9 cellular contexts compared by ENCODE assay signal in the genomic region with DNA sequence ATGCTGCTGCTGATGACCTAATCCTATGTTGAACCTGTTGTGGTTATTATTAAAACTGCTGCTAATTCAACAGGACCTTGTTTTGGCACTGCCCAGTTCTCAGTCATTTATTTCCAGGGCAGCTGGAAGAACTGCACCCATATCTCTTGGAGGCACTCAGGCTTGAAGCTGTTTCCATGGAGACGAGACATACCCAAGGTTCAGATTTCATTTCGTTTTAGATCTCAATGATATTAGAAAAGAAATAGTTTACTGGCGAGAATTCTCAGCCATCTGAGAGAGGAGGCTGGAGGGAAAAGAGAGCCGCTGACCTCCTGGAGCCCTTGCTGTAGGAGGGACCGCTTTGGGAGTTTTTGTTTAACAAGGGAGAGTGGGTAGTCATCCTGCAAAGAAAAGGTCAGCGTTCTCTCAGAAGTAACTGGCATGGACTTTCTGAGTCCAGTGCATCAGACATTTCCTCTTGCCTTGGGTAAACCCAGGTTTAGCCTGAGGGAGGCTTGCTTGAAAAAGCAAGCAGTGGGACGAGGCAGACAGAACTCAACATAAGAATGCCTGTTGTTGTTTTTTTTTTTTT.
DNase-seq lines count a peak whose midpoint lies in the region; ATAC-seq, FAIRE-seq and TF ChIP-seq lines count a peak whose summit lies in the region.
"Had no signal": no experiment of that assay in that cellular context is flagged by ENCODE, and none has a peak within 500 bp of the region (broad histone marks: within the 10 kb centered on the region; RNA-seq: fewer than 3 reads in every experiment).

No MANE protein-coding gene starts in this region.

- intact Hi-C loops in HepG2 (cut with micrococcal nuclease; ENCODE audit: unreplicated experiment), result no loop called here

- H3K27me3 Mint-ChIP-seq in effector memory CD8-positive, alpha-beta T cell, result no peaks in the 10 kb centered on the region

- ATAC-seq in HepG2, result peak; percentile 68
- ATAC-seq in HG03520 (IDR thresholded peaks at IDR 0.05; ENCODE audit: unreplicated experiment), result no peak
- no peak for ATAC-seq in stimulated activated naive CD8-positive, alpha-beta T cell treated with anti-CD3 and anti-CD28 coated beads, Interleukin-15, Interleukin-2, amounts not matched to agents 100 U/mL and 50 U/mL, for 24 hours
- no peak for ATAC-seq in effector memory CD8-positive, alpha-beta T cell (replicated peaks)

- POLR2A ChIA-PET in HepG2 (lab: Yijun Ruan, JAX), result interaction anchor here (0.9 kb wide), 1 partner anchor 23 kb away, joined by 4 read pairs; no protein-coding TSS in a partner anchor

- WGBS in HepG2 (ENCODE audit: low lambda C conversion rate), result 30% methylated on average over 7 of the region's 7 CpGs

- no peaks in the 10 kb centered on the region for H4K20me1 ChIP-seq in HepG2 (ENCODE audit: insufficient read depth, low read length)

- no peaks in the 10 kb centered on the region for H3K79me2 ChIP-seq in ACC112 (ENCODE audit: control insufficient read depth, insufficient read depth, low read length, unreplicated experiment)
- no peaks in the 10 kb centered on the region for H3K79me2 ChIP-seq in HepG2 (ENCODE audit: insufficient read depth, low read length)

- peak overlapping the region; percentile 55 for H3K27ac ChIP-seq in ACC112 (ENCODE audit: low read depth, low read length)
- no peak overlapping the region for H3K27ac ChIP-seq in HepG2 (ENCODE audit: extremely low read length, insufficient read depth, low read length)

- TF ChIP-seq CTCF in HepG2 (CRISPR knock-in tag; IDR thresholded peaks at IDR 0.05), result no peak

- CTCF ChIA-PET in HepG2 (lab: Yijun Ruan, JAX; ENCODE audit: low intra/inter-chr PET ratio, low total read pairs), result no interaction called here

- DNase-seq in NCI-H1105 (lab: John Stamatoyannopoulos, UW) (peak; percentile 73), astrocyte of the hippocampus (ENCODE audit: low read depth, low spot score) (peak; percentile 67), HepG2 (ENCODE audit: low spot score) (peak; percentile 20), dermis blood vessel endothelial cell (no peak)
- DNase-seq in stimulated activated naive CD8-positive, alpha-beta T cell treated with anti-CD3 and anti-CD28 coated beads, Interleukin-15, Interleukin-2, amounts not matched to agents 100 U/mL and 50 U/mL, for 24 hours, result no peak
- no peak for DNase-seq in effector memory CD8-positive, alpha-beta T cell
- DNase-seq: Caco-2 had no signal

- TF ChIP-seq POLR2A in HepG2 (IDR thresholded peaks at IDR 0.05; ENCODE audit: insufficient read depth in 1 of 2, low read depth in 2 of 2, low read length in 2 of 2), result no peak

- no peaks in the 10 kb centered on the region for H3K4me1 Mint-ChIP-seq in effector memory CD8-positive, alpha-beta T cell (ENCODE audit: low read depth in 2 of 2)

- BruUV-seq in HepG2 (replicated peaks; lab: Mats Ljungman, UMichigan), result no TSS peak

- peaks cover 0 to 2% of the 10 kb centered on the region in 2 donors for H3K9me3 Mint-ChIP-seq in effector memory CD8-positive, alpha-beta T cell

- H3K4me3 Mint-ChIP-seq in effector memory CD8-positive, alpha-beta T cell, result no peak overlapping the region

- peak overlapping the region; percentile 34 for H3K4me2 ChIP-seq in HepG2 (ENCODE audit: low read depth, low read length)

- no peak for FAIRE-seq in HepG2 (lab: Jason Lieb, UNC)

- no peak overlapping the region for H3K4me3 ChIP-seq in ACC112 (ENCODE audit: low read depth, low read length)
- no peak overlapping the region for H3K4me3 ChIP-seq in HepG2 (replicated peaks in 1 of 3; ENCODE audit: insufficient read depth in 1 of 3, low read depth in 2 of 3, low read length in 3 of 3)

- no peak overlapping the region for H3K27ac Mint-ChIP-seq in effector memory CD8-positive, alpha-beta T cell

- H3K36me3 Mint-ChIP-seq in effector memory CD8-positive, alpha-beta T cell (ENCODE audit: insufficient read depth), result peaks cover 5% of the 10 kb centered on the region

- no peaks in the 10 kb centered on the region for H3K27me3 ChIP-seq in ACC112 (ENCODE audit: insufficient read depth, low read length)
- no peaks in the 10 kb centered on the region; a peak in 1 of 5 replicates for H3K27me3 ChIP-seq in HepG2 (ENCODE audit: control insufficient read depth in 1 of 2, insufficient read depth in 2 of 2, low read length in 2 of 2)

- peaks cover 10% of the 10 kb centered on the region for H3K9me3 ChIP-seq in HepG2 (ENCODE audit: low read length)

- no peak for TF ChIP-seq RAD21 in HepG2 (CRISPR knock-in tag; IDR thresholded peaks at IDR 0.05)

- no peak for TF ChIP-seq EP300 in HepG2 (IDR thresholded peaks at IDR 0.05; ENCODE audit: low read depth in 2 of 2, low read length in 2 of 2)
- no peak for TF ChIP-seq EP300 in HepG2 (CRISPR knock-in tag; IDR thresholded peaks at IDR 0.05; ENCODE audit: borderline replicate concordance)

- H3K4me1 ChIP-seq in ACC112 (ENCODE audit: control insufficient read depth, insufficient read depth, low read length, unreplicated experiment), result peaks cover 11% of the 10 kb centered on the region
- H3K4me1 ChIP-seq in HepG2 (ENCODE audit: insufficient read depth, low read length), result peaks cover 41% of the 10 kb centered on the region

- in situ Hi-C loops in HepG2 (cut with HindIII; ENCODE audit: extremely low pct_ligation_motif_present, low pct_unique_long_range_greater_than_20kb), result no loop called here

- H2AFZ ChIP-seq in ACC112 (ENCODE audit: low read length, unreplicated experiment) (peak overlapping the region; percentile 64), HepG2 (ENCODE audit: low read length) (no peak overlapping the region)

- no peak overlapping the region for H3K9ac ChIP-seq in HepG2 (ENCODE audit: insufficient read depth, low read depth, low read length)

- H3K36me3 ChIP-seq in ACC112 (ENCODE audit: insufficient read depth, low read length) (no peaks in the 10 kb centered on the region), HepG2 (replicated peaks in 1 of 2; ENCODE audit: control insufficient read depth in 1 of 2, insufficient read depth in 2 of 2, low read length in 2 of 2) (no peaks in the 10 kb centered on the region)

TF ChIP-seq in HepG2, 621 proteins besides CTCF, POLR2A, EP300 and RAD21 (continues in another document):
- TF ChIP-seq, protein P1, sequence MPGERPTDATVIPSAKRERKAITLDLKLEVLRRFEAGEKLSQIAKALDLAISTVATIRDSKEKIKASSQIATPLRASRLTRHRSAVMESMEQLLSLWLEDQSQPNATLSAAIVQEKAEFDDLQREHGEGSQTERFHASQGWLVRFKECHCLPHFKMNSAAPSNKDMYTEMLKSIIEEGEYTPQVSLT (CRISPR knock-in tag; IDR thresholded peaks at IDR 0.05; ENCODE audit: borderline replicate concordance, low read depth), result 0 out of 2 replicates have a peak, but pooled peaks have one; percentile 30
- TF ChIP-seq RXRB (CRISPR knock-in tag; IDR thresholded peaks at IDR 0.05; ENCODE audit: borderline replicate concordance), result no peak
- no peak for TF ChIP-seq ZNF839 (CRISPR knock-in tag; IDR thresholded peaks at IDR 0.05; ENCODE audit: borderline replicate concordance)
- TF ChIP-seq ZC3H13 (CRISPR knock-in tag; IDR thresholded peaks at IDR 0.05), result no peak
- TF ChIP-seq ZNF878 (CRISPR knock-in tag; IDR thresholded peaks at IDR 0.05), result no peak
- TF ChIP-seq HNF4A (CRISPR knock-in tag; IDR thresholded peaks at IDR 0.05), result peak; percentile 29; the same call in 1 of the 2 replicates
- peak; percentile 31; the same call in 1 of the 2 replicates for TF ChIP-seq HOXA3 (CRISPR knock-in tag; IDR thresholded peaks at IDR 0.05)
- TF ChIP-seq ZNF510 (CRISPR knock-in tag; IDR thresholded peaks at IDR 0.05; ENCODE audit: low read depth), result no peak
- TF ChIP-seq ZNF230 (CRISPR knock-in tag; IDR thresholded peaks at IDR 0.05), result no peak
- no peak for TF ChIP-seq PHF20 (CRISPR knock-in tag; IDR thresholded peaks at IDR 0.05)
- peak; percentile 27; the same call in 1 of the 2 replicates for TF ChIP-seq RFX3 (CRISPR knock-in tag; IDR thresholded peaks at IDR 0.05)
- no peak for TF ChIP-seq GATA4 (IDR thresholded peaks at IDR 0.05; ENCODE audit: borderline replicate concordance, low read depth)
- TF ChIP-seq, protein P2, sequence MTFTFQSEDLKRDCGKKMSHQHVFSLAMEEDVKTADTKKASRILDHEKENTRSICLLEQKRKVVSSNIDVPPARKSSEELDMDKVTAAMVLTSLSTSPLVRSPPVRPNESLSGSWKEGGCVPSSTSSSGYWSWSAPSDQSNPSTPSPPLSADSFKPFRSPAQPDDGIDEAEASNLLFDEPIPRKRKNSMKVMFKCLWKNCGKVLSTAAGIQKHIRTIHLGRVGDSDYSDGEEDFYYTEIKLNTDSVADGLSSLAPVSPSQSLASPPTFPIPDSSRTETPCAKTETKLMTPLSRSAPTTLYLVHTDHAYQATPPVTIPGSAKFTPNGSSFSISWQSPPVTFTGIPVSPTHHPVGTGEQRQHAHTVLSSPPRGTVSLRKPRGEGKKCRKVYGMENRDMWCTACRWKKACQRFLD (CRISPR knock-in tag; IDR thresholded peaks at IDR 0.05; ENCODE audit: borderline replicate concordance), result no peak
- TF ChIP-seq ZNF263 (CRISPR knock-in tag; IDR thresholded peaks at IDR 0.05), result peak; percentile 37; the same call in 1 of the 2 replicates
- TF ChIP-seq POLR2G (IDR thresholded peaks at IDR 0.05; ENCODE audit: low read depth, low read length), result no peak
- TF ChIP-seq, protein P3, sequence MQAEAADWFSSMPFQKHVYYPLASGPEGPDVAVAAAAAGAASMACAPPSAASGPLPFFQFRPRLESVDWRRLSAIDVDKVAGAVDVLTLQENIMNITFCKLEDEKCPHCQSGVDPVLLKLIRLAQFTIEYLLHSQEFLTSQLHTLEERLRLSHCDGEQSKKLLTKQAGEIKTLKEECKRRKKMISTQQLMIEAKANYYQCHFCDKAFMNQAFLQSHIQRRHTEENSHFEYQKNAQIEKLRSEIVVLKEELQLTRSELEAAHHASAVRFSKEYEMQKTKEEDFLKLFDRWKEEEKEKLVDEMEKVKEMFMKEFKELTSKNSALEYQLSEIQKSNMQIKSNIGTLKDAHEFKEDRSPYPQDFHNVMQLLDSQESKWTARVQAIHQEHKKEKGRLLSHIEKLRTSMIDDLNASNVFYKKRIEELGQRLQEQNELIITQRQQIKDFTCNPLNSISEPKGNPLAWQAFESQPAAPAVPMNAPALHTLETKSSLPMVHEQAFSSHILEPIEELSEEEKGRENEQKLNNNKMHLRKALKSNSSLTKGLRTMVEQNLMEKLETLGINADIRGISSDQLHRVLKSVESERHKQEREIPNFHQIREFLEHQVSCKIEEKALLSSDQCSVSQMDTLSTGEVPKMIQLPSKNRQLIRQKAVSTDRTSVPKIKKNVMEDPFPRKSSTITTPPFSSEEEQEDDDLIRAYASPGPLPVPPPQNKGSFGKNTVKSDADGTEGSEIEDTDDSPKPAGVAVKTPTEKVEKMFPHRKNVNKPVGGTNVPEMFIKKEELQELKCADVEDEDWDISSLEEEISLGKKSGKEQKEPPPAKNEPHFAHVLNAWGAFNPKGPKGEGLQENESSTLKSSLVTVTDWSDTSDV (CRISPR knock-in tag; IDR thresholded peaks at IDR 0.05), result no peak

Comparison
In these comparisons a context has a peak if more than half of its experiments do, and no peak if none do; other contexts are left out.
1. DNase-seq: peak in NCI-H1105 (single experiment), astrocyte of the hippocampus (single experiment) and HepG2 (single experiment); none in dermis blood vessel endothelial cell (single experiment), stimulated activated naive CD8-positive, alpha-beta T cell treated with anti-CD3 and anti-CD28 coated beads, Interleukin-15, Interleukin-2, amounts not matched to agents 100 U/mL and 50 U/mL, for 24 hours (single experiment) and effector memory CD8-positive, alpha-beta T cell (0 of 3).